In the genomic region with DNA sequence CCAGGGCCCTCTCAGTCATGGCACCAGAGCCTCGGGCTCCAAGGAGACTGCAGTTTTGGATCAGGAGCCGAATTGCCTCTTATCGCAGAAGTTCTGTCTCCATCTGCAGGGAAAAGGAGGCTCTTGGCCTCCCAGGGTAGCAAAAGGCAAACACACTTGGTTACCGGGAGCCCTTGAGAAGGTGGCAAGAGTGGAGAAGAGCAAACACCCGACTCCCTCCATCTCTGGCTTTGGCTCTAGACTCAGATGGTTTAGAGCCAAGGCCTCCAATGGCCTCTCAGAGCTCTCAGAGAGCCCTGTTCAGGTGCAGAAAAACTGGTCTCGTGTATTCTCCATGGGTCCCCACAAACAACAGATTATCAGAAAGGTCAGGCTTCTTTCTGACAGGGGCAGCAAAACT, we compare ENCODE assay signal across 24 cellular contexts. TPM values are rescaled to one million over a fixed set of nuclear protein-coding genes. Genes with fewer than 3 reads are reported as not detected.
DNase-seq lines count a peak whose midpoint lies in the region; ATAC-seq, FAIRE-seq and TF ChIP-seq lines count a peak whose summit lies in the region.
"Had no signal": no experiment of that assay in that cellular context is flagged by ENCODE, and none has a peak within 500 bp of the region (broad histone marks: within the 10 kb centered on the region; RNA-seq: fewer than 3 reads in every experiment).

No MANE protein-coding gene starts in this region.

- no peak for DNase-seq in T-helper 1 cell
- DNase-seq in HepG2 (ENCODE audit: low spot score): no peak
- DNase-seq in right lobe of liver: no peak
- no peak for DNase-seq in naive thymus-derived CD8-positive, alpha-beta T cell
- peak in 1 of 2 donors; percentile 83 for DNase-seq in upper lobe of left lung
- no peak for DNase-seq in NCI-H774 (lab: John Stamatoyannopoulos, UW)
- DNase-seq: activated CD4-positive, alpha-beta memory T cell treated with anti-CD3 and anti-CD28 coated beads for 36 hours; activated T-cell treated with anti-CD3 and anti-CD28 coated beads for 4 hours; CD4-positive, alpha-beta memory T cell; GM23248; HFFc6; mucosa of descending colon; NCI-H1694; NCI-H2171 treated with DMSO at 0.1 percent for 48 hours; NCI-H524 treated with DMSO at 0.1 percent for 48 hours; sigmoid colon; stimulated activated naive CD4-positive, alpha-beta T cell treated with Interleukin-2 at 50 U/mL for 16 hours had no signal

- ATAC-seq in HepG2: no peak
- no peak for ATAC-seq in right lobe of liver
- no peak for ATAC-seq in naive thymus-derived CD8-positive, alpha-beta T cell
- peak; percentile 9 to 71 for ATAC-seq in upper lobe of left lung (ENCODE audit: low FRiP score in 2 of 2)
- no peak for ATAC-seq in HG03469 (IDR thresholded peaks at IDR 0.05; ENCODE audit: unreplicated experiment)

- no peak for FAIRE-seq in HepG2 (lab: Jason Lieb, UNC)
- FAIRE-seq: islet of Langerhans had no signal

- intact Hi-C loops in HepG2 (cut with micrococcal nuclease; ENCODE audit: unreplicated experiment): loop anchor here (5.0 kb wide), 1 partner anchor 41 kb away; no protein-coding TSS in a partner anchor
- intact Hi-C loops in right lobe of liver (cut with DNase I): no loop called here

- no peaks in the 10 kb centered on the region for H4K20me1 ChIP-seq in HepG2 (ENCODE audit: insufficient read depth, low read length)

- H3K4me1 Mint-ChIP-seq in T-helper 1 cell treated with Interleukin-12 subunit alpha and Interleukin-12 subunit beta and Interleukin-4 antibody, amounts not matched to agents 30 μg/mL and 1 μg/mL, for 36 hours (ENCODE audit: low read depth): peaks cover 58% of the 10 kb centered on the region
- peaks cover 26 to 62% (median 44%) of the 10 kb centered on the region in 4 donors for H3K4me1 Mint-ChIP-seq in naive thymus-derived CD8-positive, alpha-beta T cell

- H3K27ac ChIP-seq in HepG2 (ENCODE audit: extremely low read length, insufficient read depth, low read length): no peak overlapping the region
- no peak overlapping the region for H3K27ac ChIP-seq in right lobe of liver
- peak overlapping the region; percentile 43 to 85 (median 74) for H3K27ac ChIP-seq in upper lobe of left lung
- H3K27ac ChIP-seq: 22Rv1, GM23248 had no signal

- H3K9me3 ChIP-seq in HepG2 (ENCODE audit: low read length) (no peaks in the 10 kb centered on the region), right lobe of liver (no peaks in the 10 kb centered on the region), upper lobe of left lung (no peaks in the 10 kb centered on the region)
- H3K9me3 ChIP-seq: mucosa of descending colon, sigmoid colon had no signal

- no TSS peak for BruUV-seq in HepG2 (replicated peaks; lab: Mats Ljungman, UMichigan)

- TF ChIP-seq CTCF in HepG2 (CRISPR knock-in tag; IDR thresholded peaks at IDR 0.05) (no peak), right lobe of liver (IDR thresholded peaks at IDR 0.05) (no peak), upper lobe of left lung (IDR thresholded peaks at IDR 0.05) (no peak)

- in situ Hi-C loops in HepG2 (cut with HindIII; ENCODE audit: extremely low pct_ligation_motif_present, low pct_unique_long_range_greater_than_20kb): loop anchor here (10.0 kb wide), 1 partner anchor 136 kb away; a partner anchor contains a TSS

- WGBS in HepG2 (ENCODE audit: low lambda C conversion rate): 52% methylated on average over 6 of the region's 6 CpGs
- 50% methylated on average over 1 of the region's 6 CpGs for WGBS in right lobe of liver (ENCODE audit: insufficient coverage, low coverage, low lambda C conversion rate, missing lambda C conversion rate)
- 47 to 68% methylated on average over 5 to 6 of the region's 6 CpGs for WGBS in upper lobe of left lung, 2 donors

- no peaks in the 10 kb centered on the region for H3K27me3 Mint-ChIP-seq in T-helper 1 cell treated with Interleukin-12 subunit alpha and Interleukin-12 subunit beta and Interleukin-4 antibody, amounts not matched to agents 30 μg/mL and 1 μg/mL, for 36 hours (ENCODE audit: low read depth)
- no peaks in the 10 kb centered on the region for H3K27me3 Mint-ChIP-seq in naive thymus-derived CD8-positive, alpha-beta T cell
- H3K27me3 Mint-ChIP-seq: activated CD4-positive, alpha-beta memory T cell treated with anti-CD3 and anti-CD28 coated beads for 36 hours; CD4-positive, alpha-beta memory T cell had no signal

- H3K4me3 Mint-ChIP-seq in T-helper 1 cell treated with Interleukin-12 subunit alpha and Interleukin-12 subunit beta and Interleukin-4 antibody, amounts not matched to agents 30 μg/mL and 1 μg/mL, for 36 hours: no peak overlapping the region
- peak overlapping the region in 1 of 10 donors; percentile 20 for H3K4me3 Mint-ChIP-seq in naive thymus-derived CD8-positive, alpha-beta T cell
- H3K4me3 Mint-ChIP-seq: activated CD4-positive, alpha-beta memory T cell treated with anti-CD3 and anti-CD28 coated beads for 36 hours; brain; CD4-positive, alpha-beta memory T cell; HFFc6 had no signal

- H3K4me2 ChIP-seq in HepG2 (ENCODE audit: low read depth, low read length): peak overlapping the region; percentile 13; the same call in 1 of the 2 replicates

- H3K27me3 ChIP-seq in HepG2 (ENCODE audit: control insufficient read depth in 1 of 2, insufficient read depth in 2 of 2, low read length in 2 of 2) (no peaks in the 10 kb centered on the region), right lobe of liver (no peaks in the 10 kb centered on the region), upper lobe of left lung (no peaks in the 10 kb centered on the region)
- H3K27me3 ChIP-seq: sigmoid colon had no signal

- TF ChIP-seq POLR2A in HepG2 (IDR thresholded peaks at IDR 0.05; ENCODE audit: insufficient read depth in 1 of 2, low read depth in 2 of 2, low read length in 2 of 2) (no peak), right lobe of liver (IDR thresholded peaks at IDR 0.05) (no peak), upper lobe of left lung (IDR thresholded peaks at IDR 0.05) (peak in 1 of 4 donors; percentile 17)

- H3K79me2 ChIP-seq in HepG2 (ENCODE audit: insufficient read depth, low read length): no peaks in the 10 kb centered on the region

- TF ChIP-seq RAD21 in HepG2 (CRISPR knock-in tag; IDR thresholded peaks at IDR 0.05): no peak

- H3K9ac ChIP-seq in HepG2 (ENCODE audit: insufficient read depth, low read depth, low read length): no peak overlapping the region
- H3K9ac ChIP-seq: GM23248 had no signal

- no peak for TF ChIP-seq EP300 in HepG2 (IDR thresholded peaks at IDR 0.05; ENCODE audit: low read depth in 2 of 2, low read length in 2 of 2)
- no peak for TF ChIP-seq EP300 in HepG2 (CRISPR knock-in tag; IDR thresholded peaks at IDR 0.05; ENCODE audit: borderline replicate concordance)
- no peak for TF ChIP-seq EP300 in upper lobe of left lung (IDR thresholded peaks at IDR 0.05)

- H3K36me3 ChIP-seq in HepG2 (replicated peaks in 1 of 2; ENCODE audit: control insufficient read depth in 1 of 2, insufficient read depth in 2 of 2, low read length in 2 of 2) (no peaks in the 10 kb centered on the region), right lobe of liver (no peaks in the 10 kb centered on the region), upper lobe of left lung (no peaks in the 10 kb centered on the region)
- H3K36me3 ChIP-seq: sigmoid colon had no signal

- peaks cover 97% of the 10 kb centered on the region for H3K4me1 ChIP-seq in HepG2 (ENCODE audit: insufficient read depth, low read length)
- H3K4me1 ChIP-seq in right lobe of liver: peaks cover 0 to 19% (median 11%) of the 10 kb centered on the region in 4 donors
- H3K4me1 ChIP-seq in upper lobe of left lung: peaks cover 41 to 89% (median 74%) of the 10 kb centered on the region in 4 donors

- H2AFZ ChIP-seq in HepG2 (ENCODE audit: low read length): no peak overlapping the region
- H2AFZ ChIP-seq: GM23248 had no signal

- no peaks in the 10 kb centered on the region for H3K9me3 Mint-ChIP-seq in T-helper 1 cell treated with Interleukin-12 subunit alpha and Interleukin-12 subunit beta and Interleukin-4 antibody, amounts not matched to agents 30 μg/mL and 1 μg/mL, for 36 hours
- H3K9me3 Mint-ChIP-seq in naive thymus-derived CD8-positive, alpha-beta T cell: no peaks in the 10 kb centered on the region
- H3K9me3 Mint-ChIP-seq: activated CD4-positive, alpha-beta memory T cell treated with anti-CD3 and anti-CD28 coated beads for 36 hours; brain; HFFc6 had no signal

- H3K36me3 Mint-ChIP-seq in T-helper 1 cell treated with Interleukin-12 subunit alpha and Interleukin-12 subunit beta and Interleukin-4 antibody, amounts not matched to agents 30 μg/mL and 1 μg/mL, for 36 hours (ENCODE audit: low read depth): peaks cover 2% of the 10 kb centered on the region
- H3K36me3 Mint-ChIP-seq in naive thymus-derived CD8-positive, alpha-beta T cell: no peaks in the 10 kb centered on the region
- H3K36me3 Mint-ChIP-seq: activated CD4-positive, alpha-beta memory T cell treated with anti-CD3 and anti-CD28 coated beads for 36 hours; brain; CD4-positive, alpha-beta memory T cell had no signal

- peak overlapping the region; percentile 38 for H3K27ac Mint-ChIP-seq in T-helper 1 cell treated with Interleukin-12 subunit alpha and Interleukin-12 subunit beta and Interleukin-4 antibody, amounts not matched to agents 30 μg/mL and 1 μg/mL, for 36 hours
- peak overlapping the region in 6 of 10 donors; percentile 7 to 88 (median 54) for H3K27ac Mint-ChIP-seq in naive thymus-derived CD8-positive, alpha-beta T cell
- H3K27ac Mint-ChIP-seq: activated CD4-positive, alpha-beta memory T cell treated with anti-CD3 and anti-CD28 coated beads for 36 hours; brain; HFFc6 had no signal

- CTCF ChIA-PET in HepG2 (lab: Yijun Ruan, JAX; ENCODE audit: low intra/inter-chr PET ratio, low total read pairs): no interaction called here

- POLR2A ChIA-PET in HepG2 (lab: Yijun Ruan, JAX): interaction anchor here (1.5 kb wide), 1 partner anchor 14 kb away, joined by 4 read pairs; no protein-coding TSS in a partner anchor
- POLR2A ChIA-PET in naive thymus-derived CD8-positive, alpha-beta T cell (lab: Charles Lee): interaction anchor here (1.3 kb wide), 1 partner anchor 132 kb away, joined by 3 read pairs; no protein-coding TSS in a partner anchor

- H3K4me3 ChIP-seq in HepG2 (replicated peaks in 1 of 3; ENCODE audit: insufficient read depth in 1 of 3, low read depth in 2 of 3, low read length in 3 of 3) (no peak overlapping the region), right lobe of liver (no peak overlapping the region), upper lobe of left lung (no peak overlapping the region)
- H3K4me3 ChIP-seq: GM23248, mucosa of descending colon, sigmoid colon had no signal

RNA-seq across cellular contexts. Expression of a gene that starts 44.6 kb away (rescaled TPM):
- total RNA-seq in HepG2 (2016; rRNA removed; fragmentation: Illumina TruSeq; extraction: Trizol) (0.62 and 0.94 TPM in 2 replicates), right lobe of liver (10 to 100 TPM in 3 of 6 experiments, 1 to 10 TPM in 3; 6.4 to 17.7 (median 12.5) TPM), upper lobe of left lung (10 to 100 TPM; 15.6 to 73.3 (median 36.2) TPM)
- total RNA-seq in HepG2 (2016; cell fraction: cytosol; rRNA removed; fragmentation: Illumina TruSeq; extraction: Trizol; ENCODE audit: low read depth): 0.51 TPM in 1 of 2 replicates, not detected in the other
- 0.34 and 0.56 TPM in 2 replicates for total RNA-seq in HepG2 (2016; cell fraction: insoluble cytoplasmic fraction; rRNA removed; fragmentation: Illumina TruSeq; extraction: Trizol)
- 0.31 and 0.34 TPM in 2 replicates for total RNA-seq in HepG2 (2016; cell fraction: membrane; rRNA removed; fragmentation: Illumina TruSeq; extraction: Trizol)
- 1.0 TPM in 1 of 2 replicates, not detected in the other for total RNA-seq in HepG2 (2016; cell fraction: nucleus; rRNA removed; fragmentation: Illumina TruSeq; extraction: Trizol)
- polyA plus RNA-seq in HepG2 (2011; rRNA removed): 3.8 and 5.4 TPM in 2 replicates
- polyA plus RNA-seq in HepG2 (2011; cell fraction: cytosol; rRNA removed): 5.5 and 5.9 TPM in 2 replicates
- polyA plus RNA-seq in HepG2 (2011; cell fraction: nucleus; rRNA removed): 3.4 and 3.9 TPM in 2 replicates
- 4.9 and 6.3 TPM in 2 replicates for polyA plus RNA-seq in HepG2 (2012)
- 0.87 and 0.95 TPM in 2 replicates for polyA plus RNA-seq in HepG2 (2016; cell fraction: cytosol; fragmentation: Illumina TruSeq; extraction: Trizol; ENCODE audit: low read depth)
- polyA plus RNA-seq in HepG2 (2016; cell fraction: insoluble cytoplasmic fraction; fragmentation: Illumina TruSeq; extraction: Trizol; ENCODE audit: low read depth): 0.94 and 1.3 TPM in 2 replicates
- 0.98 and 1.2 TPM in 2 replicates for polyA plus RNA-seq in HepG2 (2016; cell fraction: membrane; fragmentation: Illumina TruSeq; extraction: Trizol; ENCODE audit: low read depth)
- 0.83 TPM in 2 replicates for polyA plus RNA-seq in HepG2 (2016; cell fraction: nucleus; fragmentation: Illumina TruSeq; extraction: Trizol; ENCODE audit: insufficient read depth, low read depth)
- 7.4 and 19.5 TPM in 2 replicates for polyA minus RNA-seq in HepG2 (2011; rRNA and poly(A)+ RNA removed; ENCODE audit: low replicate concordance)
- 1.1 and 2.0 TPM in 2 replicates for polyA minus RNA-seq in HepG2 (2011; cell fraction: cytosol; rRNA and poly(A)+ RNA removed)
- polyA minus RNA-seq in HepG2 (2011; cell fraction: nucleus; rRNA and poly(A)+ RNA removed): 0.64 and 1.6 TPM in 2 replicates
- 1 to 10 TPM in 1 of 2 experiments, under 1 TPM in 1; 0.85 to 1.4 TPM for total RNA-seq in naive thymus-derived CD8-positive, alpha-beta T cell
- 1 to 10 TPM; 3.9 to 5.1 (median 4.0) TPM for polyA plus RNA-seq in naive thymus-derived CD8-positive, alpha-beta T cell
- total RNA-seq: HFFc6, LHCN-M2 had no signal
- polyA plus RNA-seq: neural cell had no signal

Comparison
In these comparisons a context has a peak if more than half of its experiments do, and no peak if none do; other contexts are left out.
1. ATAC-seq: peak in upper lobe of left lung (2 of 2); none in HepG2 (single experiment), right lobe of liver (0 of 4), naive thymus-derived CD8-positive, alpha-beta T cell (0 of 2) and HG03469 (single experiment).
2. H3K27ac ChIP-seq: peak in upper lobe of left lung (4 of 4); none in HepG2 (single experiment) and right lobe of liver (0 of 3).